11 cellular contexts compared by ENCODE assay signal in the genomic region with DNA sequence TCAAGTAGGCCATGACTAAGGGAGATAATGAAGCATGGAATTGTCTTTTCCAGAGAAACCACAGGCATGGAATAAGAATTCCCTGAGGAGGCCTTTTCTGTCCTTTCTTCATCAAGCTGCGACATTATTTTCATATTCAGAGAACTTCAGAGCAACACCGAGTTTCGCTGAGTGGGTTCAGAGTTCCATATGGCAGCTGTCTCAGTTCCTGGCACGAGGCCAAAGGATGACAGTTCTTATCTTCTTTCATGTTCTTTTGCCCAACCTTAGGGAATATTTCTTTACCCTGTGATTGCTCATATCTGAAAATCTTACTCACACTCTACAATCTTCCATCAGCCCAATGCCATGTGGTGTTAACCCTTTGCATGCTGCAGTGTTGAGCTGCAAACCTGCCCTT.
DNase-seq lines count a peak whose midpoint lies in the region; ATAC-seq, FAIRE-seq and TF ChIP-seq lines count a peak whose summit lies in the region.
"Had no signal": no experiment of that assay in that cellular context is flagged by ENCODE, and none has a peak within 500 bp of the region (broad histone marks: within the 10 kb centered on the region; RNA-seq: fewer than 3 reads in every experiment).

No MANE protein-coding gene starts in this region.

- H4K20me1 ChIP-seq in endothelial cell of umbilical vein (replicated peaks; ENCODE audit: control insufficient read depth, extremely low read depth, insufficient read depth, low read length), result no peaks in the 10 kb centered on the region

- H3K4me2 ChIP-seq in endothelial cell of umbilical vein (ENCODE audit: insufficient read depth, low read length), result no peak overlapping the region

- no peaks in the 10 kb centered on the region for H3K36me3 ChIP-seq in endothelial cell of umbilical vein (ENCODE audit: control insufficient read depth in 2 of 2, extremely low read depth in 1 of 2, insufficient read depth in 2 of 2, low read length in 2 of 2)
- no peaks in the 10 kb centered on the region for H3K36me3 ChIP-seq in mucosa of descending colon (ENCODE audit: low read depth)
- H3K36me3 ChIP-seq in ascending aorta, result no peaks in the 10 kb centered on the region
- H3K36me3 ChIP-seq: thoracic aorta had no signal

- H2AFZ ChIP-seq in endothelial cell of umbilical vein (ENCODE audit: low read depth, low read length), result no peak overlapping the region

- POLR2A ChIA-PET in endothelial cell of umbilical vein (lab: Charles Lee), result no interaction called here

- H3K9me1 ChIP-seq in endothelial cell of umbilical vein (replicated peaks; ENCODE audit: control insufficient read depth, extremely low read depth, insufficient read depth, low read length), result no peaks in the 10 kb centered on the region

- CTCF ChIA-PET in endothelial cell of umbilical vein (lab: Charles Lee), result interaction anchor here (0.9 to 3.7 kb wide), 3 partner anchors 19 to 50 kb away, joined by 3 to 14 read pairs (median 3); no protein-coding TSS in a partner anchor

- intact Hi-C loops in endothelial cell of umbilical vein (cut with micrococcal nuclease), result no loop called here
- intact Hi-C loops in mucosa of descending colon (cut with DNase I, micrococcal nuclease), result no loop called here
- intact Hi-C loops in ascending aorta (cut with DNase I), result loop anchor here (10.0 kb wide), 1 partner anchor 183 kb away; no protein-coding TSS in a partner anchor

- H3K9ac ChIP-seq in endothelial cell of umbilical vein (replicated peaks; ENCODE audit: extremely low read depth, insufficient read depth, low read length), result no peak overlapping the region

- no peak for TF ChIP-seq POLR2A in endothelial cell of umbilical vein (IDR thresholded peaks at IDR 0.05; ENCODE audit: low read depth, low read length)

- FAIRE-seq in endothelial cell of umbilical vein (lab: Jason Lieb, UNC), result peak; percentile 61
- FAIRE-seq: TTC549 had no signal

- BruUV-seq in endothelial cell of umbilical vein (replicated peaks; lab: Mats Ljungman, UMichigan), result no TSS peak

- H3K4me3 ChIP-seq in endothelial cell of umbilical vein (replicated peaks in 1 of 3; ENCODE audit: insufficient read depth in 1 of 3, low read depth in 1 of 3, low read length in 3 of 3) (no peak overlapping the region), mucosa of descending colon (no peak overlapping the region), ascending aorta (no peak overlapping the region)
- H3K4me3 ChIP-seq: thoracic aorta had no signal

- H3K9me3 ChIP-seq in endothelial cell of umbilical vein (replicated peaks; ENCODE audit: control insufficient read depth, insufficient read depth, low read length) (no peaks in the 10 kb centered on the region), mucosa of descending colon (no peaks in the 10 kb centered on the region), ascending aorta (no peaks in the 10 kb centered on the region)
- H3K9me3 ChIP-seq: thoracic aorta had no signal

- H3K79me2 ChIP-seq in endothelial cell of umbilical vein (ENCODE audit: control insufficient read depth, insufficient read depth, low read length), result no peaks in the 10 kb centered on the region

- ATAC-seq in GM19463 (IDR thresholded peaks at IDR 0.05; ENCODE audit: unreplicated experiment), result peak; percentile 30
- ATAC-seq in mucosa of descending colon, result peak; percentile 14
- ATAC-seq in HG02870 (IDR thresholded peaks at IDR 0.05; ENCODE audit: unreplicated experiment), result no peak

- H3K27ac ChIP-seq in endothelial cell of umbilical vein (ENCODE audit: insufficient read depth, low read depth, low read length) (no peak overlapping the region), ascending aorta (no peak overlapping the region)
- H3K27ac ChIP-seq: thoracic aorta had no signal

- dilution Hi-C loops in endothelial cell of umbilical vein (cut with MboI; ENCODE audit: extremely low pct_ligation_motif_present, low sequenced_read_pairs), result no loop called here

- TF ChIP-seq CTCF in endothelial cell of umbilical vein (IDR thresholded peaks at IDR 0.05; ENCODE audit: extremely low read depth in 1 of 2, insufficient read depth in 1 of 2, low read depth in 1 of 2, low read length in 2 of 2) (no peak), mucosa of descending colon (IDR thresholded peaks at IDR 0.05) (no peak), ascending aorta (IDR thresholded peaks at IDR 0.05) (no peak)

- H3K27me3 ChIP-seq in endothelial cell of umbilical vein (ENCODE audit: control insufficient read depth in 2 of 2, insufficient read depth in 2 of 2, low read length in 2 of 2), result no peaks in the 10 kb centered on the region
- H3K27me3 ChIP-seq in ascending aorta, result no peaks in the 10 kb centered on the region

- H3K4me1 ChIP-seq in endothelial cell of umbilical vein (ENCODE audit: control insufficient read depth, extremely low read depth, insufficient read depth, low read length), result no peaks in the 10 kb centered on the region
- H3K4me1 ChIP-seq in mucosa of descending colon (ENCODE audit: low read depth), result peaks cover 9% of the 10 kb centered on the region
- peaks cover 0 to 4% of the 10 kb centered on the region in 2 donors for H3K4me1 ChIP-seq in ascending aorta

- peak; percentile 31 for DNase-seq in NCI-H226
- no peak for DNase-seq in endothelial cell of umbilical vein (ENCODE audit: low read depth, low spot score)
- peak in 1 of 3 donors; percentile 40 for DNase-seq in mucosa of descending colon
- DNase-seq in stimulated activated naive CD4-positive, alpha-beta T cell treated with Interleukin-2 at 50 U/mL for 16 hours (lab: John Stamatoyannopoulos, UW), result no peak
- DNase-seq in ascending aorta (ENCODE audit: low spot score in 2 of 2), result no peak
- DNase-seq: activated naive CD4-positive, alpha-beta T cell treated with anti-CD3 and anti-CD28 coated beads, Interleukin-2, amount 10 ng/mL, durations not matched to agents 7 days and 5 days; NCI-H1930 had no signal

TF ChIP-seq in endothelial cell of umbilical vein, 7 proteins besides CTCF, POLR2A, EP300 and RAD21:
- TF ChIP-seq EZH2 (IDR thresholded peaks at IDR 0.05; ENCODE audit: borderline replicate concordance, low read depth, low read length, severe bottlenecking), result no peak
- TF ChIP-seq, protein P1, sequence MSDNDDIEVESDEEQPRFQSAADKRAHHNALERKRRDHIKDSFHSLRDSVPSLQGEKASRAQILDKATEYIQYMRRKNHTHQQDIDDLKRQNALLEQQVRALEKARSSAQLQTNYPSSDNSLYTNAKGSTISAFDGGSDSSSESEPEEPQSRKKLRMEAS (IDR thresholded peaks at IDR 0.05; ENCODE audit: insufficient read depth, insufficient read length), result no peak
- TF ChIP-seq FOS (IDR thresholded peaks at IDR 0.05; ENCODE audit: borderline replicate concordance, insufficient read depth, low read length), result no peak
- TF ChIP-seq MYC (IDR thresholded peaks at IDR 0.05; ENCODE audit: low read depth, low read length), result no peak
- TF ChIP-seq POLR2AphosphoS5 (IDR thresholded peaks at IDR 0.05; ENCODE audit: insufficient read depth, low read depth, low read length), result no peak
- TF ChIP-seq GATA2 (IDR thresholded peaks at IDR 0.05; ENCODE audit: insufficient read depth, insufficient read length, low read depth, low read length), result no peak
- TF ChIP-seq JUN (IDR thresholded peaks at IDR 0.05; ENCODE audit: borderline replicate concordance, insufficient read depth, insufficient read length, low read depth), result no peak
